1 cellular context compared by ENCODE assay signal in the genomic region with DNA sequence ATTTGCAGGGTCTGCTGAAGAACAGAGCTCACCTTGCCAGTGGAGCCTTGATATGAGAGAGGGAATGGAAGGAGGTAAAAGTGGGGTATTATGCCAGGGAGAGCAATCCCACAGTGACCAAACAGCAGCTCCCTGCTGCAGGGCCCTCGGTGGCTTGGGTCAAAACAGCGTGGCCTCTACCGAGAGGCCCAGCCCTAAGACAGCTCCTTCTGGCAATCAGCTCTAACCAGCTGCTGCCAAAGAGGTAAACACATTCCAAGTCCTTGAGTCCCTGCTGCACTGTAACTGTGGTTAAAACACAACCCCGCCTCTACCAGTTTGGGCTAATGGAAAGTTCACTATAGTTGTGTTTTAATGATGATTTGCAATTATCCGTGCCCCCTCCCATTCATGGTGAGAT.
TF ChIP-seq lines count a peak whose summit lies in the region.

No MANE protein-coding gene starts in this region.

TF ChIP-seq in GM23338, 12 proteins besides CTCF, POLR2A, EP300 and RAD21 (continued from another document):
- TF ChIP-seq JUNB (IDR thresholded peaks at IDR 0.05; ENCODE audit: unreplicated experiment) (no peak), POLR2AphosphoS5 (IDR thresholded peaks at IDR 0.05; ENCODE audit: low read depth) (no peak), ZNF114 (CRISPR knock-in tag; IDR thresholded peaks at IDR 0.05) (no peak)
- TF ChIP-seq, protein P1, sequence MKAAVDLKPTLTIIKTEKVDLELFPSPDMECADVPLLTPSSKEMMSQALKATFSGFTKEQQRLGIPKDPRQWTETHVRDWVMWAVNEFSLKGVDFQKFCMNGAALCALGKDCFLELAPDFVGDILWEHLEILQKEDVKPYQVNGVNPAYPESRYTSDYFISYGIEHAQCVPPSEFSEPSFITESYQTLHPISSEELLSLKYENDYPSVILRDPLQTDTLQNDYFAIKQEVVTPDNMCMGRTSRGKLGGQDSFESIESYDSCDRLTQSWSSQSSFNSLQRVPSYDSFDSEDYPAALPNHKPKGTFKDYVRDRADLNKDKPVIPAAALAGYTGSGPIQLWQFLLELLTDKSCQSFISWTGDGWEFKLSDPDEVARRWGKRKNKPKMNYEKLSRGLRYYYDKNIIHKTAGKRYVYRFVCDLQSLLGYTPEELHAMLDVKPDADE (IDR thresholded peaks at IDR 0.05) = no peak
